In genomic region chr15:44529864-44530604, GRCh38 we compare ENCODE assay signal across 18 cellular contexts. TPM values are rescaled to one million over a fixed set of nuclear protein-coding genes. Genes with fewer than 3 reads are reported as not detected.
DNase-seq lines count a peak whose midpoint lies in the region; ATAC-seq and TF ChIP-seq lines count a peak whose summit lies in the region.
"Had no signal": no experiment of that assay in that cellular context is flagged by ENCODE, and none has a peak within 500 bp of the region (broad histone marks: within the 10 kb centered on the region; RNA-seq: fewer than 3 reads in every experiment).

No MANE protein-coding gene starts in this region.

- no peaks in the 10 kb centered on the region for H3K27me3 Mint-ChIP-seq in CD4-positive, alpha-beta T cell
- H3K27me3 Mint-ChIP-seq in Caco-2 (ENCODE audit: insufficient read depth, unreplicated experiment) = no peaks in the 10 kb centered on the region
- no peaks in the 10 kb centered on the region for H3K27me3 Mint-ChIP-seq in WTC11 (ENCODE audit: low read depth)
- H3K27me3 Mint-ChIP-seq in memory B cell = no peaks in the 10 kb centered on the region

- BruUV-seq in Caco-2 (replicated peaks; lab: Mats Ljungman, UMichigan) = TSS peak; percentile 22

- H3K27ac Mint-ChIP-seq in CD4-positive, alpha-beta T cell = peak overlapping the region; percentile 6
- H3K27ac Mint-ChIP-seq in Caco-2 (ENCODE audit: unreplicated experiment) = peak overlapping the region; percentile 4
- H3K27ac Mint-ChIP-seq in WTC11 = peak overlapping the region; percentile 17; the same call in 1 of the 2 replicates
- H3K27ac Mint-ChIP-seq in memory B cell = peak overlapping the region; percentile 64

- peaks cover 19% of the 10 kb centered on the region for H3K4me1 Mint-ChIP-seq in CD4-positive, alpha-beta T cell (ENCODE audit: low read depth)
- H3K4me1 Mint-ChIP-seq in Caco-2 (ENCODE audit: low read depth, unreplicated experiment) (peaks cover under 1% of the 10 kb centered on the region), WTC11 (peaks cover 3% of the 10 kb centered on the region), memory B cell (peaks cover 4% of the 10 kb centered on the region)

- H3K4me3 ChIP-seq in Caco-2 (ENCODE audit: low read depth, low read length) (no peak overlapping the region), upper lobe of left lung (no peak overlapping the region)
- H3K4me3 ChIP-seq: prostate gland, tibial nerve had no signal

- H3K36me3 Mint-ChIP-seq in CD4-positive, alpha-beta T cell (ENCODE audit: low read depth) = peaks cover 7% of the 10 kb centered on the region
- H3K36me3 Mint-ChIP-seq in Caco-2 (ENCODE audit: insufficient read depth, unreplicated experiment) (peaks cover 41% of the 10 kb centered on the region), WTC11 (peaks cover 5% of the 10 kb centered on the region), memory B cell (peaks cover 4% of the 10 kb centered on the region)

- H3K27ac ChIP-seq in CD4-positive, alpha-beta T cell (ENCODE audit: low read depth, low read length) = no peak overlapping the region
- no peak overlapping the region for H3K27ac ChIP-seq in upper lobe of left lung
- H3K27ac ChIP-seq: foreskin keratinocyte, KMS-11, prostate gland, RWPE1, tibial nerve, VCaP had no signal

- H3K9me3 ChIP-seq in CD4-positive, alpha-beta T cell (ENCODE audit: control insufficient read depth, low read length) = no peaks in the 10 kb centered on the region
- H3K9me3 ChIP-seq in Caco-2 (no peaks in the 10 kb centered on the region), upper lobe of left lung (no peaks in the 10 kb centered on the region)
- H3K9me3 ChIP-seq: prostate gland, tibial nerve had no signal

- no peak for TF ChIP-seq EP300 in upper lobe of left lung (IDR thresholded peaks at IDR 0.05)

- H3K27me3 ChIP-seq in CD4-positive, alpha-beta T cell (ENCODE audit: control insufficient read depth, insufficient read depth, low read length) = no peaks in the 10 kb centered on the region
- H3K27me3 ChIP-seq in Caco-2 (replicated peaks; ENCODE audit: control insufficient read depth, insufficient read depth, low read length) (no peaks in the 10 kb centered on the region), upper lobe of left lung (no peaks in the 10 kb centered on the region)
- H3K27me3 ChIP-seq: foreskin keratinocyte, tibial nerve had no signal

- intact Hi-C loops in CD4-positive, alpha-beta T cell (cut with DNase I, micrococcal nuclease) = no loop called here
- intact Hi-C loops in Caco-2 (cut with micrococcal nuclease; ENCODE audit: unreplicated experiment) = loop anchor here (10.0 kb wide), 1 partner anchor 245 kb away; the partner anchor contains the start of gene GOLM2

- DNase-seq in CD4-positive, alpha-beta T cell = no peak
- DNase-seq in Caco-2 (no peak), WTC11 (ENCODE audit: low spot score) (no peak), memory B cell (ENCODE audit: low spot score in 2 of 2) (no peak), AG08395 (ENCODE audit: low spot score) (no peak), upper lobe of left lung (no peak)
- DNase-seq: DMS79, foreskin keratinocyte, left colon, NCI-H1092 treated with DMSO at 0.1 percent for 48 hours, NCI-H2081 treated with DMSO at 0.1 percent for 48 hours, NCI-H774 had no signal

- 0 out of 2 replicates have a peak, but pooled peaks cover 3% of the 10 kb centered on the region for H3K4me1 ChIP-seq in Caco-2
- peaks cover 0 to 2% (median 1%) of the 10 kb centered on the region in 4 donors for H3K4me1 ChIP-seq in upper lobe of left lung
- H3K4me1 ChIP-seq: prostate gland had no signal

- H3K36me3 ChIP-seq in Caco-2 (ENCODE audit: control insufficient read depth, insufficient read depth, low read length) (no peaks in the 10 kb centered on the region), upper lobe of left lung (peaks cover 0 to 14% (median 0%) of the 10 kb centered on the region in 4 donors)
- H3K36me3 ChIP-seq: prostate gland had no signal

- TF ChIP-seq POLR2A in upper lobe of left lung (IDR thresholded peaks at IDR 0.05) = no peak

- no peaks in the 10 kb centered on the region for H3K9me3 Mint-ChIP-seq in CD4-positive, alpha-beta T cell
- no peaks in the 10 kb centered on the region for H3K9me3 Mint-ChIP-seq in Caco-2 (ENCODE audit: unreplicated experiment)
- no peaks in the 10 kb centered on the region for H3K9me3 Mint-ChIP-seq in WTC11
- H3K9me3 Mint-ChIP-seq in memory B cell = no peaks in the 10 kb centered on the region

- CTCF ChIA-PET in CD4-positive, alpha-beta T cell (lab: Charles Lee) = interaction anchor here (1.6 kb wide), 1 partner anchor 49 kb away, joined by 3 read pairs; no protein-coding TSS in a partner anchor
- CTCF ChIA-PET in Caco-2 (lab: Charles Lee) (no interaction called here), WTC11 (lab: Charles Lee) (interaction anchor here (1.1 kb wide), 1 partner anchor 29 kb away, joined by 4 read pairs; no protein-coding TSS in a partner anchor)

- no peak for ATAC-seq in CD4-positive, alpha-beta T cell (ENCODE audit: poor library complexity)
- ATAC-seq in WTC11 = peak; percentile 19
- ATAC-seq in memory B cell (ENCODE audit: low read depth) = no peak
- ATAC-seq in GM18519 (IDR thresholded peaks at IDR 0.05; ENCODE audit: low FRiP score, unreplicated experiment) = no peak
- ATAC-seq in upper lobe of left lung (ENCODE audit: low FRiP score in 2 of 2) = no peak
- ATAC-seq: foreskin keratinocyte, left colon had no signal

- H3K4me3 Mint-ChIP-seq in CD4-positive, alpha-beta T cell = no peak overlapping the region
- no peak overlapping the region for H3K4me3 Mint-ChIP-seq in Caco-2 (ENCODE audit: unreplicated experiment)
- H3K4me3 Mint-ChIP-seq in WTC11 = no peak overlapping the region
- no peak overlapping the region for H3K4me3 Mint-ChIP-seq in memory B cell

- POLR2A ChIA-PET in CD4-positive, alpha-beta T cell (lab: Charles Lee) = interaction anchor here (0.8 to 3.5 kb wide), 2 partner anchors 7 to 103 kb away, joined by 3 to 13 read pairs; partner anchors contain the start of genes CTDSPL2 and EIF3J
- POLR2A ChIA-PET in Caco-2 (lab: Charles Lee) = no interaction called here
- POLR2A ChIA-PET in WTC11 (lab: Charles Lee) = no interaction called here

- WGBS in upper lobe of left lung, 2 donors = 77 to 85% methylated on average over 10 of the region's 10 CpGs

- no peak for TF ChIP-seq CTCF in CD4-positive, alpha-beta T cell (IDR thresholded peaks at IDR 0.05)
- TF ChIP-seq CTCF in Caco-2 (IDR thresholded peaks at IDR 0.05; ENCODE audit: insufficient read depth in 1 of 2, low read depth in 1 of 2, low read length in 1 of 2, severe bottlenecking in 1 of 2, unreplicated experiment in 1 of 2) (no peak), WTC11 (IDR thresholded peaks at IDR 0.05) (no peak), upper lobe of left lung (IDR thresholded peaks at IDR 0.05) (no peak)

TF ChIP-seq in WTC11, 78 proteins besides CTCF, POLR2A, EP300 and RAD21:
- TF ChIP-seq ZMAT4 (CRISPR knock-in tag; IDR thresholded peaks at IDR 0.05) = no peak
- 0 out of 2 replicates have a peak, but pooled peaks have one; percentile 4 for TF ChIP-seq NFATC4 (CRISPR knock-in tag; IDR thresholded peaks at IDR 0.05)

RNA-seq across cellular contexts. Expression of gene EIF3J, which starts 6.9 kb away (rescaled TPM):
- 10 to 100 TPM; 67.6 to 69.2 TPM for total RNA-seq in CD4-positive, alpha-beta T cell
- total RNA-seq in Caco-2 (2022) = 179 and 182 TPM in 2 replicates
- 74.9 to 78.6 TPM (median 76.1 TPM) in 3 replicates for total RNA-seq in WTC11 (2021)
- total RNA-seq in upper lobe of left lung = 10 to 100 TPM; 25.3 to 82.2 (median 58.3) TPM

Comparison
In these comparisons a context has a peak if more than half of its experiments do, and no peak if none do; other contexts are left out.
1. H3K27ac Mint-ChIP-seq: peak in every context shown above with its lines; median percentile 64 in memory B cell; 17 in WTC11; 6 in CD4-positive, alpha-beta T cell; 4 in Caco-2.